In the genomic region with DNA sequence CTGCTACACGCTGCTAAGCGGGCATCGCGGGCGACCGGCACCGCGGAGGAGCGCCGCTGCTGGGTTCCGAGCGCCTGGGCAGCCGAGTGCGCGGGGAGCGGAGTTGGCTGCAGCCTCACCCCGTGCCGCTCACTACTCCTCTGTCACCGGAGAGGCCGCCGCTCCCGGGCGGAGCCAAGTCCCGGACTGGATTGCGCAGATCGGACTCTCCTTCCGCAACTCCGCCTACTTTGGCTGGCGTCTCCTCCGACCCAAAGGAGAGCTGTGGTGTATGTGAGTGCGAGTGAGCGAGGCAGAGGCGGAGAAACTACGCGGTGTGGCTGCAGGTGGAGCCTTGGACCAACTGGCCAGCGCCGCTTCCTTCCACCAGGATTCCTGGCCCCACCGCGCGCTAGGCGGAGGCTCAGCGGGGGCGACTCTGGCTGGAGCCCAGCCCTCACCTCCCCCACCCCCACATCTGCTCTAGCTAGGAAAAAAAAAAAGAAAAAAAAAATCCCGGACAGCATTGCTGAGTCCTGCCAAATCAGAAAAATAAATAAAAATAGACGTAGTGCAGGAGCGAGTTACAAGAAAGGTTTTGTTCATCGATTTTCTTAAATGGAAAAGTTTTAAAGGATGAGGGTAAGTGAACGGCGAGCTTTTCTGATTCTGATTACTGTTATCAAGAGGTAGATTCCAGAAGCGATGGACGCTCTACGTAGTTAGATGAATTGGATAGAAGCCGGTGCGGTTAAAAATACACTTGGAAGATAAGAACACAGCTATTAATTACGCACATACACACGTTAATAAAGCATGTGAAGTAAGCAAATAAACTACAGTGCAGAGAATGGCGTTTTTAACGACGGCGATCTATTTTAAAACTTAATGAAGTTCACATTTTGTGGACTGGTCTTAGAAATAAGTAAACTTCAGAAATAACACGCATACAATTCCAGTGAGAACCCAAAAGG, we compare ENCODE assay signal across 8 cellular contexts. TPM values are rescaled to one million over a fixed set of nuclear protein-coding genes. Genes with fewer than 3 reads are reported as not detected.
DNase-seq lines count a peak whose midpoint lies in the region; ATAC-seq, FAIRE-seq and TF ChIP-seq lines count a peak whose summit lies in the region.

A gene with protein sequence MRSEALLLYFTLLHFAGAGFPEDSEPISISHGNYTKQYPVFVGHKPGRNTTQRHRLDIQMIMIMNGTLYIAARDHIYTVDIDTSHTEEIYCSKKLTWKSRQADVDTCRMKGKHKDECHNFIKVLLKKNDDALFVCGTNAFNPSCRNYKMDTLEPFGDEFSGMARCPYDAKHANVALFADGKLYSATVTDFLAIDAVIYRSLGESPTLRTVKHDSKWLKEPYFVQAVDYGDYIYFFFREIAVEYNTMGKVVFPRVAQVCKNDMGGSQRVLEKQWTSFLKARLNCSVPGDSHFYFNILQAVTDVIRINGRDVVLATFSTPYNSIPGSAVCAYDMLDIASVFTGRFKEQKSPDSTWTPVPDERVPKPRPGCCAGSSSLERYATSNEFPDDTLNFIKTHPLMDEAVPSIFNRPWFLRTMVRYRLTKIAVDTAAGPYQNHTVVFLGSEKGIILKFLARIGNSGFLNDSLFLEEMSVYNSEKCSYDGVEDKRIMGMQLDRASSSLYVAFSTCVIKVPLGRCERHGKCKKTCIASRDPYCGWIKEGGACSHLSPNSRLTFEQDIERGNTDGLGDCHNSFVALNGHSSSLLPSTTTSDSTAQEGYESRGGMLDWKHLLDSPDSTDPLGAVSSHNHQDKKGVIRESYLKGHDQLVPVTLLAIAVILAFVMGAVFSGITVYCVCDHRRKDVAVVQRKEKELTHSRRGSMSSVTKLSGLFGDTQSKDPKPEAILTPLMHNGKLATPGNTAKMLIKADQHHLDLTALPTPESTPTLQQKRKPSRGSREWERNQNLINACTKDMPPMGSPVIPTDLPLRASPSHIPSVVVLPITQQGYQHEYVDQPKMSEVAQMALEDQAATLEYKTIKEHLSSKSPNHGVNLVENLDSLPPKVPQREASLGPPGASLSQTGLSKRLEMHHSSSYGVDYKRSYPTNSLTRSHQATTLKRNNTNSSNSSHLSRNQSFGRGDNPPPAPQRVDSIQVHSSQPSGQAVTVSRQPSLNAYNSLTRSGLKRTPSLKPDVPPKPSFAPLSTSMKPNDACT (minus strand): TSS at position 142 of the 953 bp plus-strand sequence. CDS start 69,879 bp downstream, outside the sequence.

- H3K36me3 Mint-ChIP-seq in central memory CD8-positive, alpha-beta T cell (ENCODE audit: insufficient read depth) = peaks cover 2% of the 10 kb centered on the region

- CTCF ChIA-PET in HCT116 (lab: Charles Lee) = interaction anchor here (0.8 to 2.4 kb wide), 5 partner anchors 41 to 880 kb away, joined by 3 to 15 read pairs (median 4); no protein-coding TSS in a partner anchor

- no peaks in the 10 kb centered on the region for H3K9me2 ChIP-seq in HCT116 (ENCODE audit: insufficient read depth)
- no peaks in the 10 kb centered on the region for H3K9me2 ChIP-seq in MM.1S (replicated peaks; ENCODE audit: insufficient read depth, low read length)

- FAIRE-seq in GM12892 (lab: Jason Lieb, UNC) = peak; percentile 100

- peak within 1 kb of the TSS; percentile 40 for H3K27ac ChIP-seq in HCT116 (ENCODE audit: low read depth, low read length)
- no peak within 1 kb of the TSS for H3K27ac ChIP-seq in MM.1S (ENCODE audit: low read length)

- no peaks in the 10 kb centered on the region for H3K36me3 ChIP-seq in HCT116 (ENCODE audit: control insufficient read depth in 1 of 2, insufficient read depth in 2 of 2, low read length in 2 of 2)
- H3K36me3 ChIP-seq in MM.1S (replicated peaks; ENCODE audit: insufficient read depth, low read length) = no peaks in the 10 kb centered on the region
- no peaks in the 10 kb centered on the region for H3K36me3 ChIP-seq in skeletal muscle satellite cell (ENCODE audit: insufficient read depth, low read length)

- peak; percentile 87 for ATAC-seq in HCT116
- peak; percentile 36 for ATAC-seq in central memory CD8-positive, alpha-beta T cell (replicated peaks; ENCODE audit: extremely low read depth, poor library complexity, severe bottlenecking)

- intact Hi-C loops in HCT116 (cut with micrococcal nuclease) = loop anchor here (10.0 kb wide), 1 partner anchor 990 kb away; no protein-coding TSS in a partner anchor

- BruUV-seq in HCT116 (replicated peaks; lab: Mats Ljungman, UMichigan) = TSS peak; percentile 72

- peaks cover 14% of the 10 kb centered on the region for H3K4me1 Mint-ChIP-seq in central memory CD8-positive, alpha-beta T cell

- peaks cover 79% of the 10 kb centered on the region for H3K27me3 Mint-ChIP-seq in central memory CD8-positive, alpha-beta T cell

- POLR2A ChIA-PET in HCT116 (lab: Charles Lee) = interaction anchor here (1.1 to 1.4 kb wide), 2 partner anchors 373 to 376 kb away, joined by 3 read pairs; no protein-coding TSS in a partner anchor

- peak within 1 kb of the TSS; percentile 96 for H2AFZ ChIP-seq in HCT116 (ENCODE audit: low read depth, low read length, poor library complexity, severe bottlenecking)
- H2AFZ ChIP-seq in MM.1S (ENCODE audit: low read length) = peak within 1 kb of the TSS; percentile 50

- RAD21 ChIA-PET in HCT116 (lab: Charles Lee; ENCODE audit: low non-redundant PET in 1 of 2, low total read pairs in 2 of 2, uncharacterized antibody in 2 of 2, unreplicated experiment in 2 of 2) = interaction anchor here (0.6 to 1.6 kb wide), 3 partner anchors 139 to 420 kb away, joined by 3 to 10 read pairs (median 3); no protein-coding TSS in a partner anchor

- peak within 1 kb of the TSS; percentile 59 to 70 for H3K4me3 ChIP-seq in HCT116 (replicated peaks in 1 of 2; ENCODE audit: low read depth in 1 of 2, low read length in 2 of 2)
- H3K4me3 ChIP-seq in MM.1S (ENCODE audit: low read length) = peak within 1 kb of the TSS; percentile 67
- H3K4me3 ChIP-seq in skeletal muscle satellite cell (ENCODE audit: low read length) = peak within 1 kb of the TSS; percentile 81

- peak within 1 kb of the TSS; percentile 61 for H3K4me3 Mint-ChIP-seq in central memory CD8-positive, alpha-beta T cell

- H3K9ac ChIP-seq in HCT116 (ENCODE audit: low read length) (peak within 1 kb of the TSS; percentile 57), MM.1S (ENCODE audit: low read length) (peak within 1 kb of the TSS; percentile 17; the same call in 1 of the 2 replicates), skeletal muscle satellite cell (ENCODE audit: low read depth, low read length) (peak within 1 kb of the TSS; percentile 48)

- DNase-seq in GM12892 (ENCODE audit: insufficient read length) (peak; percentile 71), HCT116 (ENCODE audit: low read depth, low spot score) (peak; percentile 95), MM.1S (peak; percentile 92), SKM-1 (lab: John Stamatoyannopoulos, UW; ENCODE audit: unreplicated experiment) (peak; percentile 61), inferior parietal cortex (ENCODE audit: extremely low spot score) (peak; percentile 87), AML-193 (lab: John Stamatoyannopoulos, UW) (no peak)
- DNase-seq in central memory CD8-positive, alpha-beta T cell (ENCODE audit: low spot score in 2 of 2) = no peak

- TF ChIP-seq CTCF in HCT116 (IDR thresholded peaks at IDR 0.05 in 2 of 3, conservative IDR thresholded peaks at IDR 0.05 in 1 of 3; ENCODE audit: borderline replicate concordance in 1 of 3, insufficient read depth in 1 of 3, low read depth in 2 of 3, low read length in 2 of 3) = no peak
- TF ChIP-seq CTCF in MM.1S (IDR thresholded peaks at IDR 0.05; ENCODE audit: low read length) = no peak

- no peaks in the 10 kb centered on the region for H3K9me3 Mint-ChIP-seq in central memory CD8-positive, alpha-beta T cell

- H4K20me1 ChIP-seq in HCT116 (ENCODE audit: insufficient read depth) (no peaks in the 10 kb centered on the region), MM.1S (ENCODE audit: insufficient read depth, low read length) (no peaks in the 10 kb centered on the region)

- H3K79me2 ChIP-seq in HCT116 (ENCODE audit: insufficient read depth, low read length) = no peaks in the 10 kb centered on the region; the same call in 1 of the 2 replicates
- no peaks in the 10 kb centered on the region for H3K79me2 ChIP-seq in MM.1S (ENCODE audit: low read length)

- no peaks in the 10 kb centered on the region for H3K9me3 ChIP-seq in HCT116 (ENCODE audit: control insufficient read depth in 1 of 2, insufficient read depth in 1 of 2, low read depth in 1 of 2, low read length in 2 of 2)
- no peaks in the 10 kb centered on the region for H3K9me3 ChIP-seq in MM.1S (replicated peaks; ENCODE audit: insufficient read depth, low read length)
- no peaks in the 10 kb centered on the region for H3K9me3 ChIP-seq in skeletal muscle satellite cell (replicated peaks; ENCODE audit: low read length)

- no peaks in the 10 kb centered on the region for H3K27me3 ChIP-seq in HCT116 (ENCODE audit: insufficient read depth, low read length)
- peaks cover 17% of the 10 kb centered on the region for H3K27me3 ChIP-seq in MM.1S (replicated peaks; ENCODE audit: insufficient read depth, low read length)
- H3K27me3 ChIP-seq in skeletal muscle satellite cell (ENCODE audit: control insufficient read depth, insufficient read depth, low read length) = peaks cover 69% of the 10 kb centered on the region

- H3K27ac Mint-ChIP-seq in central memory CD8-positive, alpha-beta T cell (ENCODE audit: low read depth) = no peak within 1 kb of the TSS

- H3F3A ChIP-seq in MM.1S (ENCODE audit: insufficient read depth, low read length) = peaks cover 14% of the 10 kb centered on the region

- peak; percentile 44 for TF ChIP-seq RAD21 in HCT116 (IDR thresholded peaks at IDR 0.05; ENCODE audit: low read depth)

- peak within 1 kb of the TSS; percentile 85 for H3K4me2 ChIP-seq in HCT116 (ENCODE audit: low read length)
- H3K4me2 ChIP-seq in MM.1S (ENCODE audit: low read depth, low read length) = peak within 1 kb of the TSS; percentile 89
- peak within 1 kb of the TSS; percentile 98 for H3K4me2 ChIP-seq in skeletal muscle satellite cell (ENCODE audit: low read length)

- TF ChIP-seq POLR2A in GM12892 (IDR thresholded peaks at IDR 0.05; ENCODE audit: low read depth, low read length) (peak; percentile 68), HCT116 (IDR thresholded peaks at IDR 0.05; ENCODE audit: borderline replicate concordance, extremely low read depth, insufficient read depth, insufficient read length) (peak; percentile 48)

- H3K4me1 ChIP-seq in HCT116 (ENCODE audit: control insufficient read depth in 1 of 2, insufficient read depth in 2 of 2, low read length in 2 of 2) (peaks cover 8 to 21% of the 10 kb centered on the region in 2 experiments; a peak in 3 of 4 replicates), MM.1S (ENCODE audit: low read length) (peaks cover 8% of the 10 kb centered on the region; the same call in 1 of the 2 replicates), skeletal muscle satellite cell (ENCODE audit: control insufficient read depth, insufficient read depth, low read length) (peaks cover 27% of the 10 kb centered on the region)

TF ChIP-seq in HCT116, 20 proteins besides CTCF, POLR2A, EP300 and RAD21 (continues in another document):
- TF ChIP-seq YY1 (IDR thresholded peaks at IDR 0.05; ENCODE audit: extremely low read depth, insufficient replicate concordance, low read depth, low read length) = peak; percentile 78
- peak; percentile 80 for TF ChIP-seq TCF7L2 (IDR thresholded peaks at IDR 0.05; ENCODE audit: borderline replicate concordance, extremely low read depth, insufficient read depth, insufficient read length)
- TF ChIP-seq JUND (IDR thresholded peaks at IDR 0.05) = peak; percentile 79

RNA-seq across cellular contexts. Expression of the gene that starts here (rescaled TPM):
- polyA plus RNA-seq in GM12892 (2012; ENCODE audit: missing spikeins) = 10.0 TPM
- total RNA-seq in HCT116 (2021; ENCODE audit: unreplicated experiment) = 6.7 TPM
- 5.0 and 5.5 TPM in 2 replicates for polyA plus RNA-seq in HCT116 (2012)
- 0.25 and 2.0 TPM in 2 replicates for total RNA-seq in skeletal muscle satellite cell (2012; rRNA removed)

Comparison
In these comparisons a context has a peak if more than half of its experiments do, and no peak if none do; other contexts are left out.
1. DNase-seq: peak in GM12892 (single experiment), HCT116 (single experiment), MM.1S (single experiment), SKM-1 (single experiment) and inferior parietal cortex (single experiment); none in central memory CD8-positive, alpha-beta T cell (0 of 2) and AML-193 (0 of 2).
2. Peak in every context shown above with its lines, with median percentiles within 50 percentile points of each other: H3K4me2 ChIP-seq, H3K4me3 ChIP-seq and H3K9ac ChIP-seq.